Comparison of ENCODE assay signal across 8 cellular contexts in genomic region chr3:49674491-49674983, GRCh38. TPM values are rescaled to one million over a fixed set of nuclear protein-coding genes. Genes with fewer than 3 reads are reported as not detected.
DNase-seq lines count a peak whose midpoint lies in the region; ATAC-seq and TF ChIP-seq lines count a peak whose summit lies in the region.

No MANE protein-coding gene starts in this region.

- intact Hi-C loops in breast epithelium (cut with DNase I; ENCODE audit: low total_unique reads) = loop anchor here (5.0 kb wide), 1 partner anchor 137 kb away; no protein-coding TSS in a partner anchor

- TF ChIP-seq POLR2A in breast epithelium (IDR thresholded peaks at IDR 0.05) = no peak

- DNase-seq in BE2C (no peak), LNCaP clone FGC (ENCODE audit: low read depth) (no peak), breast epithelium (ENCODE audit: low spot score in 2 of 2) (no peak), mesothelial cell of epicardium (ENCODE audit: low spot score in 2 of 2, unreplicated experiment in 2 of 2) (no peak), type B pancreatic cell (ENCODE audit: extremely low spot score, unreplicated experiment) (no peak), AG20443 (ENCODE audit: low spot score) (no peak), COLO829 (ENCODE audit: low spot score) (no peak)

- H3K36me3 ChIP-seq in BE2C (no peaks in the 10 kb centered on the region), breast epithelium (peaks cover 7% of the 10 kb centered on the region)

- H3K9me3 ChIP-seq in BE2C (no peaks in the 10 kb centered on the region), breast epithelium (no peaks in the 10 kb centered on the region)

- TF ChIP-seq CTCF in BE2C (IDR thresholded peaks at IDR 0.05; ENCODE audit: low read depth, low read length) = no peak
- no peak for TF ChIP-seq CTCF in LNCaP clone FGC (IDR thresholded peaks at IDR 0.05; ENCODE audit: control insufficient read depth, extremely low read depth, insufficient read depth)
- no peak for TF ChIP-seq CTCF in breast epithelium (IDR thresholded peaks at IDR 0.05)
- no peak for TF ChIP-seq CTCF in mesothelial cell of epicardium (IDR thresholded peaks at IDR 0.05; ENCODE audit: unreplicated experiment)
- TF ChIP-seq CTCF in type B pancreatic cell (conservative IDR thresholded peaks at IDR 0.05) = no peak

- H3K27me3 Mint-ChIP-seq in mesothelial cell of epicardium (ENCODE audit: low read depth) (no peaks in the 10 kb centered on the region), type B pancreatic cell (no peaks in the 10 kb centered on the region)

- 0 out of 2 replicates have a peak, but pooled peaks cover 3% of the 10 kb centered on the region for H3K4me1 ChIP-seq in BE2C
- H3K4me1 ChIP-seq in breast epithelium = peaks cover 3 to 6% of the 10 kb centered on the region in 2 donors

- ATAC-seq in GM21576 (IDR thresholded peaks at IDR 0.05; ENCODE audit: unreplicated experiment) = peak; percentile 13

- H3K27ac Mint-ChIP-seq in mesothelial cell of epicardium = peak overlapping the region; percentile 43
- H3K27ac Mint-ChIP-seq in type B pancreatic cell = peak overlapping the region; percentile 98

- H3K4me3 Mint-ChIP-seq in mesothelial cell of epicardium = peak overlapping the region; percentile 85
- H3K4me3 Mint-ChIP-seq in type B pancreatic cell = peak overlapping the region; percentile 95

- H3K36me3 Mint-ChIP-seq in mesothelial cell of epicardium = peaks cover 7% of the 10 kb centered on the region
- H3K36me3 Mint-ChIP-seq in type B pancreatic cell = no peaks in the 10 kb centered on the region

- peak overlapping the region; percentile 91 to 94 for H3K27ac ChIP-seq in breast epithelium

- H3K4me1 Mint-ChIP-seq in mesothelial cell of epicardium (peaks cover 20% of the 10 kb centered on the region), type B pancreatic cell (ENCODE audit: unreplicated experiment) (peaks cover 14% of the 10 kb centered on the region)

- peak overlapping the region; percentile 60 for H3K4me3 ChIP-seq in BE2C (ENCODE audit: low read depth, low read length)
- H3K4me3 ChIP-seq in LNCaP clone FGC (ENCODE audit: low read depth, low read length) = peak overlapping the region; percentile 76
- peak overlapping the region; percentile 76 to 95 (median 91) for H3K4me3 ChIP-seq in breast epithelium

- no peaks in the 10 kb centered on the region for H3K27me3 ChIP-seq in BE2C
- H3K27me3 ChIP-seq in breast epithelium = no peaks in the 10 kb centered on the region

- H3K9me3 Mint-ChIP-seq in mesothelial cell of epicardium (no peaks in the 10 kb centered on the region), type B pancreatic cell (no peaks in the 10 kb centered on the region)

RNA-seq across cellular contexts. Expression of gene APEH, which starts 0.4 kb away (rescaled TPM):
- 130 TPM for polyA plus RNA-seq in BE2C (2012; ENCODE audit: insufficient read depth, insufficient read length, low read depth)
- total RNA-seq in breast epithelium = 10 to 100 TPM; 69.5 to 80.0 (median 70.1) TPM
- total RNA-seq in mesothelial cell of epicardium = 111 to 118 TPM (median 115 TPM) in 3 replicates
- 141 and 145 TPM in 2 replicates for total RNA-seq in type B pancreatic cell (ENCODE audit: low replicate concordance)

RNA-seq across cellular contexts. Expression of gene MST1, which starts 14.7 kb away (rescaled TPM):
- polyA plus RNA-seq in BE2C (2012; ENCODE audit: insufficient read depth, insufficient read length, low read depth) = 35.2 TPM
- total RNA-seq in breast epithelium (10 to 100 TPM in 2 of 3 donors, 1 to 10 TPM in 1; 9.3 to 23.6 (median 21.2) TPM), mesothelial cell of epicardium (101 to 109 TPM (median 103 TPM) in 3 replicates), type B pancreatic cell (ENCODE audit: low replicate concordance) (25.7 and 50.7 TPM in 2 replicates)

RNA-seq across cellular contexts. Expression of gene RNF123, which starts 14.8 kb away (rescaled TPM):
- 35.4 TPM for polyA plus RNA-seq in BE2C (2012; ENCODE audit: insufficient read depth, insufficient read length, low read depth)
- total RNA-seq in breast epithelium (10 to 100 TPM; 22.1 to 29.8 (median 26.2) TPM), mesothelial cell of epicardium (57.3 to 59.2 TPM (median 57.5 TPM) in 3 replicates), type B pancreatic cell (ENCODE audit: low replicate concordance) (47.2 and 49.9 TPM in 2 replicates)

RNA-seq across cellular contexts. Expression of gene AMIGO3, which starts 44.9 kb away (rescaled TPM):
- 6.7 TPM for polyA plus RNA-seq in BE2C (2012; ENCODE audit: insufficient read depth, insufficient read length, low read depth)
- total RNA-seq in breast epithelium (1 to 10 TPM in 2 of 3 donors, under 1 TPM in 1; 0.98 to 1.3 (median 1.0) TPM), mesothelial cell of epicardium (0.78 to 0.95 TPM in 2 of 3 replicates, not detected in the other), type B pancreatic cell (ENCODE audit: low replicate concordance) (0.36 TPM in 1 of 2 replicates, not detected in the other)

RNA-seq across cellular contexts. Expression of gene GMPPB, which starts 49.2 kb away (rescaled TPM):
- 18.8 TPM for polyA plus RNA-seq in BE2C (2012; ENCODE audit: insufficient read depth, insufficient read length, low read depth)
- 10 to 100 TPM; 17.4 to 40.0 (median 21.2) TPM for total RNA-seq in breast epithelium
- total RNA-seq in mesothelial cell of epicardium = 32.3 to 33.9 TPM (median 32.7 TPM) in 3 replicates
- 41.9 and 50.4 TPM in 2 replicates for total RNA-seq in type B pancreatic cell (ENCODE audit: low replicate concordance)
